Comparison of ENCODE assay signal across 8 cellular contexts in genomic region chr6:169723991-169724553, GRCh38. TPM values are rescaled to one million over a fixed set of nuclear protein-coding genes. Genes with fewer than 3 reads are reported as not detected.
DNase-seq lines count a peak whose midpoint lies in the region; ATAC-seq, FAIRE-seq and TF ChIP-seq lines count a peak whose summit lies in the region.

Gene PHF10, minus strand, starts transcription at chr6:169724500. Its CDS starts 569 bp downstream, at chr6:169723931.

- H4K20me1 ChIP-seq in H1 (replicated peaks in 1 of 2; ENCODE audit: control insufficient read depth in 1 of 2, insufficient read depth in 2 of 2, low read length in 2 of 2) = peaks cover 1 to 13% of the 10 kb centered on the region in 2 experiments

- no peaks in the 10 kb centered on the region for H3K9me3 ChIP-seq in KOPT-K1 (ENCODE audit: insufficient read depth, low read length, poor library complexity, severe bottlenecking)
- H3K9me3 ChIP-seq in H1 (ENCODE audit: insufficient read depth in 2 of 2, low read depth in 1 of 2, low read length in 1 of 2) = no peaks in the 10 kb centered on the region

- peak within 1 kb of the TSS; percentile 83 for H2BK5ac ChIP-seq in H1 (ENCODE audit: low read depth, low read length)

- H2BK12ac ChIP-seq in H1 (ENCODE audit: low read depth, low read length) = peak within 1 kb of the TSS; percentile 86; the same call in 1 of the 2 replicates

- TF ChIP-seq POLR2A in H1 (IDR thresholded peaks at IDR 0.05; ENCODE audit: control extremely low read depth in 1 of 2, low read depth in 2 of 2, low read length in 2 of 2) = peak in 1 of 2 experiments; percentile 65; a peak in 2 of 3 replicates

- peak within 1 kb of the TSS; percentile 90 for H4K5ac ChIP-seq in H1 (ENCODE audit: insufficient read length, low read depth, low read length)

- H4K8ac ChIP-seq in H1 (ENCODE audit: extremely low read depth, insufficient read depth, low read length) = peak within 1 kb of the TSS; percentile 95

- H3K27ac ChIP-seq in KOPT-K1 (ENCODE audit: low read depth, low read length, poor library complexity, severe bottlenecking) (peak within 1 kb of the TSS; percentile 65), H1 (ENCODE audit: low read depth, low read length) (peak within 1 kb of the TSS; percentile 93)

- peak within 1 kb of the TSS; percentile 90 for H3K4me3 Mint-ChIP-seq in activated CD4-positive, alpha-beta T cell treated with anti-CD3 and anti-CD28 coated beads, Interleukin-2, amount 10 ng/mL, durations not matched to agents 24 days and 14 days
- peak within 1 kb of the TSS; percentile 91 to 92 for H3K4me3 Mint-ChIP-seq in stimulated activated naive B cell treated with anti-CD40 and anti-IgM and Interleukin-4, amounts not matched to agents 10 μg/mL and 1 μg/mL and 100 μg/mL, for 72 hours

- H3K27me3 Mint-ChIP-seq in activated CD4-positive, alpha-beta T cell treated with anti-CD3 and anti-CD28 coated beads, Interleukin-2, amount 10 ng/mL, durations not matched to agents 24 days and 14 days = peaks cover 5% of the 10 kb centered on the region
- H3K27me3 Mint-ChIP-seq in stimulated activated naive B cell treated with anti-CD40 and anti-IgM and Interleukin-4, amounts not matched to agents 10 μg/mL and 1 μg/mL and 100 μg/mL, for 72 hours = no peaks in the 10 kb centered on the region

- H2AK5ac ChIP-seq in H1 (ENCODE audit: low read depth, low read length) = peak within 1 kb of the TSS; percentile 56; the same call in 1 of the 2 replicates

- POLR2A ChIA-PET in H1 (lab: Charles Lee; ENCODE audit: partially characterized antibody) = interaction anchor here (0.6 to 5.9 kb wide), 11 partner anchors 12 to 1044 kb away, joined by 3 to 58 read pairs (median 5); partner anchors contain the start of genes C6orf120, DYNLT2, ERMARD and WDR27

- TF ChIP-seq CTCF in GM06990 (IDR thresholded peaks at IDR 0.05; ENCODE audit: insufficient read depth, low read length, poor library complexity, severe bottlenecking) = no peak
- no peak for TF ChIP-seq CTCF in H1 (IDR thresholded peaks at IDR 0.05; ENCODE audit: control extremely low read depth in 1 of 3, insufficient read depth in 1 of 3, low read depth in 1 of 3, low read length in 3 of 3)

- intact Hi-C loops in activated CD4-positive, alpha-beta T cell treated with anti-CD3 and anti-CD28 coated beads, Interleukin-2, amount 10 ng/mL, durations not matched to agents 24 days and 14 days (cut with micrococcal nuclease) = loop anchor here (1.0 to 5.0 kb wide), 4 partner anchors 22 to 829 kb away; partner anchors contain the start of genes C6orf120, DYNLT2, ERMARD and PSMB1

- H3K56ac ChIP-seq in H1 (replicated peaks; ENCODE audit: insufficient read length, low read depth, low read length) = peak within 1 kb of the TSS; percentile 77

- peak within 1 kb of the TSS; percentile 79 for H3K4ac ChIP-seq in H1 (replicated peaks; ENCODE audit: insufficient read length, low read depth, low read length)

- H3K36me3 ChIP-seq in GM06990 (ENCODE audit: control insufficient read depth, insufficient read depth, low read length) (no peaks in the 10 kb centered on the region), KOPT-K1 (ENCODE audit: insufficient read depth, low read length) (peaks cover 10% of the 10 kb centered on the region; the same call in 1 of the 2 replicates), H1 (ENCODE audit: control insufficient read depth in 2 of 4, insufficient read depth in 4 of 4, low read length in 3 of 4) (peaks cover 0 to 3% (median 0%) of the 10 kb centered on the region in 4 experiments; a peak in 1 of 8 replicates)

- TF ChIP-seq RAD21 in H1 (IDR thresholded peaks at IDR 0.05 in 1 of 2, conservative IDR thresholded peaks at IDR 0.05 in 1 of 2; ENCODE audit: low read depth in 2 of 2, low read length in 2 of 2) = no peak

- H4K91ac ChIP-seq in H1 (replicated peaks; ENCODE audit: insufficient read length, low read length) = peak within 1 kb of the TSS; percentile 95

- H3K23ac ChIP-seq in H1 (ENCODE audit: insufficient read length) = no peak within 1 kb of the TSS

- no peak for FAIRE-seq in H1 (lab: Jason Lieb, UNC)

- CTCF ChIA-PET in H1 (lab: Charles Lee; ENCODE audit: partially characterized antibody) = interaction anchor here (0.7 kb wide), 1 partner anchor 726 kb away, joined by 3 read pairs; no protein-coding TSS in a partner anchor

- peaks cover 0 to 42% of the 10 kb centered on the region in 2 experiments; a peak in 2 of 4 replicates for H3K79me2 ChIP-seq in H1 (ENCODE audit: control insufficient read depth in 1 of 2, insufficient read depth in 2 of 2, low read length in 2 of 2)

- peaks cover 3% of the 10 kb centered on the region; the same call in 1 of the 2 replicates for H3K79me1 ChIP-seq in H1 (ENCODE audit: low read depth, low read length)

- H2AFZ ChIP-seq in H1 (ENCODE audit: low read length) = peak within 1 kb of the TSS; percentile 39; the same call in 1 of the 2 replicates

- H2BK15ac ChIP-seq in H1 (ENCODE audit: low read length) = 0 out of 2 replicates have a peak within 1 kb of the TSS, but pooled peaks have one; percentile 14

- 0 out of 2 replicates have a peak within 1 kb of the TSS, but pooled peaks have one; percentile 16 for H2BK20ac ChIP-seq in H1 (ENCODE audit: low read length)

- H3K4me1 Mint-ChIP-seq in activated CD4-positive, alpha-beta T cell treated with anti-CD3 and anti-CD28 coated beads, Interleukin-2, amount 10 ng/mL, durations not matched to agents 24 days and 14 days = peaks cover 28% of the 10 kb centered on the region
- H3K4me1 Mint-ChIP-seq in stimulated activated naive B cell treated with anti-CD40 and anti-IgM and Interleukin-4, amounts not matched to agents 10 μg/mL and 1 μg/mL and 100 μg/mL, for 72 hours = peaks cover 10 to 16% of the 10 kb centered on the region in 2 donors

- H3K4me3 ChIP-seq in GM06990 (replicated peaks; ENCODE audit: low read depth, low read length) (peak within 1 kb of the TSS; percentile 80), H1 (ENCODE audit: extremely low read depth in 1 of 4, insufficient read depth in 2 of 4, low read depth in 3 of 4, low read length in 4 of 4) (peak within 1 kb of the TSS; percentile 76 to 87 (median 79))

- peaks cover 15% of the 10 kb centered on the region for H3K23me2 ChIP-seq in H1 (ENCODE audit: low read depth, low read length)

- H3K9me3 Mint-ChIP-seq in activated CD4-positive, alpha-beta T cell treated with anti-CD3 and anti-CD28 coated beads, Interleukin-2, amount 10 ng/mL, durations not matched to agents 24 days and 14 days = no peaks in the 10 kb centered on the region
- no peaks in the 10 kb centered on the region for H3K9me3 Mint-ChIP-seq in stimulated activated naive B cell treated with anti-CD40 and anti-IgM and Interleukin-4, amounts not matched to agents 10 μg/mL and 1 μg/mL and 100 μg/mL, for 72 hours

- peak within 1 kb of the TSS; percentile 92 to 97 for H3K4me2 ChIP-seq in H1 (ENCODE audit: insufficient read depth in 1 of 2, low read depth in 2 of 2, low read length in 2 of 2)

- peak; percentile 50 for ATAC-seq in GM21723 (IDR thresholded peaks at IDR 0.05; ENCODE audit: unreplicated experiment)
- peak; percentile 57 to 67 for ATAC-seq in stimulated activated naive B cell treated with anti-CD40 and anti-IgM and Interleukin-4, amounts not matched to agents 10 μg/mL and 1 μg/mL and 100 μg/mL, for 72 hours (replicated peaks)

- H3K27me3 ChIP-seq in GM06990 (replicated peaks; ENCODE audit: control insufficient read depth, insufficient read depth, low read length) (no peaks in the 10 kb centered on the region), H1 (replicated peaks in 1 of 4; ENCODE audit: control insufficient read depth in 3 of 4, extremely low read depth in 1 of 4, insufficient read depth in 3 of 4, low read length in 3 of 4) (peaks cover 0 to 2% (median under 1%) of the 10 kb centered on the region in 4 experiments; a peak in 1 of 7 replicates)

- WGBS in H1 (ENCODE audit: extremely low coverage in 1 of 2, insufficient coverage in 1 of 2, insufficient read length in 1 of 2, insufficient replicate concordance in 2 of 2, low coverage in 1 of 2, low lambda C conversion rate in 2 of 2, missing lambda C conversion rate in 1 of 2), 2 experiments = no CpG with 5 or more reads among the region's 98 CpGs

- H3K4me1 ChIP-seq in H1 (replicated peaks in 1 of 4; ENCODE audit: control insufficient read depth in 3 of 4, insufficient read depth in 4 of 4, low read length in 3 of 4) = peaks cover 0 to 9% (median 4%) of the 10 kb centered on the region in 4 experiments; a peak in 5 of 7 replicates

- peak within 1 kb of the TSS; percentile 94 for H3K27ac Mint-ChIP-seq in activated CD4-positive, alpha-beta T cell treated with anti-CD3 and anti-CD28 coated beads, Interleukin-2, amount 10 ng/mL, durations not matched to agents 24 days and 14 days
- peak within 1 kb of the TSS; percentile 87 for H3K27ac Mint-ChIP-seq in stimulated activated naive B cell treated with anti-CD40 and anti-IgM and Interleukin-4, amounts not matched to agents 10 μg/mL and 1 μg/mL and 100 μg/mL, for 72 hours

- H3K14ac ChIP-seq in H1 (ENCODE audit: insufficient read length) = peak within 1 kb of the TSS; percentile 8

- DNase-seq in GM06990 (ENCODE audit: extremely low read depth, insufficient read length) (peak; percentile 56), H1 (ENCODE audit: low read depth in 1 of 2, low spot score in 2 of 2) (no peak), mesenteric fat pad (ENCODE audit: low spot score) (no peak), COLO829 (ENCODE audit: low spot score) (no peak)
- peak; percentile 85 for DNase-seq in activated CD4-positive, alpha-beta T cell treated with anti-CD3 and anti-CD28 coated beads, Interleukin-2, amount 10 ng/mL, durations not matched to agents 24 days and 14 days
- no peak for DNase-seq in stimulated activated naive B cell treated with anti-CD40 and anti-IgM and Interleukin-4, amounts not matched to agents 10 μg/mL and 1 μg/mL and 100 μg/mL, for 72 hours

- no peak for TF ChIP-seq EP300 in H1 (IDR thresholded peaks at IDR 0.05; ENCODE audit: borderline replicate concordance in 1 of 2, low read depth in 2 of 2, low read length in 2 of 2)

- H3K9ac ChIP-seq in H1 (replicated peaks in 1 of 4; ENCODE audit: extremely low read depth in 1 of 4, low read depth in 3 of 4, low read length in 3 of 4) = peak within 1 kb of the TSS; percentile 83 to 96 (median 94)

- H3K36me3 Mint-ChIP-seq in activated CD4-positive, alpha-beta T cell treated with anti-CD3 and anti-CD28 coated beads, Interleukin-2, amount 10 ng/mL, durations not matched to agents 24 days and 14 days (ENCODE audit: low read depth) = peaks cover 13% of the 10 kb centered on the region
- H3K36me3 Mint-ChIP-seq in stimulated activated naive B cell treated with anti-CD40 and anti-IgM and Interleukin-4, amounts not matched to agents 10 μg/mL and 1 μg/mL and 100 μg/mL, for 72 hours = peaks cover 0 to 9% of the 10 kb centered on the region in 2 donors

- H2BK120ac ChIP-seq in H1 (replicated peaks; ENCODE audit: low read depth, low read length) = no peak within 1 kb of the TSS

- peak within 1 kb of the TSS; percentile 89 for H3K18ac ChIP-seq in H1 (ENCODE audit: extremely low read depth, low read length)

RNA-seq across cellular contexts. Expression of gene PHF10, which starts in this region (rescaled TPM):
- total RNA-seq in activated CD4-positive, alpha-beta T cell treated with anti-CD3 and anti-CD28 coated beads, Interleukin-2, amount 10 ng/mL, durations not matched to agents 24 days and 14 days = 91.2 and 92.2 TPM in 2 replicates
- 50.0 and 51.1 TPM in 2 replicates for total RNA-seq in H1 (2021; fragmentation: NEBNext Ultra II Directional; extraction: Animal tissue kit (Norgen Biotek cat#: 25700))
- polyA plus RNA-seq in H1 (2011; rRNA removed) = 8.9 and 15.6 TPM in 2 replicates
- 18.4 TPM for polyA plus RNA-seq in H1 (2011; cell fraction: cytosol; rRNA removed)
- polyA plus RNA-seq in H1 (2011; cell fraction: nucleus; rRNA removed) = 8.8 TPM
- 26.3 to 41.6 TPM (median 31.8 TPM) in 4 replicates for polyA plus RNA-seq in H1 (2012, experiment 1 of 2)
- polyA plus RNA-seq in H1 (2012, experiment 2 of 2) = 14.0 TPM
- 32.5 TPM for polyA plus RNA-seq in H1 (2013, experiment 1 of 2)
- 32.7 TPM for polyA plus RNA-seq in H1 (2013, experiment 2 of 2)
- polyA minus RNA-seq in H1 (2011; rRNA and poly(A)+ RNA removed) = 11.8 and 13.4 TPM in 2 replicates
- polyA minus RNA-seq in H1 (2011; cell fraction: cytosol; rRNA and poly(A)+ RNA removed) = 13.4 TPM
- polyA minus RNA-seq in H1 (2011; cell fraction: nucleus; rRNA and poly(A)+ RNA removed) = 15.8 TPM
- total RNA-seq in mesenteric fat pad = 51.7 TPM

Comparison
In these comparisons a context has a peak if more than half of its experiments do, and no peak if none do; other contexts are left out.
1. DNase-seq: peak in GM06990 (single experiment) and activated CD4-positive, alpha-beta T cell treated with anti-CD3 and anti-CD28 coated beads, Interleukin-2, amount 10 ng/mL, durations not matched to agents 24 days and 14 days (single experiment); none in H1 (0 of 2), mesenteric fat pad (single experiment), stimulated activated naive B cell treated with anti-CD40 and anti-IgM and Interleukin-4, amounts not matched to agents 10 μg/mL and 1 μg/mL and 100 μg/mL, for 72 hours (single experiment) and COLO829 (single experiment).